1 cellular context compared by ENCODE assay signal in the genomic region with DNA sequence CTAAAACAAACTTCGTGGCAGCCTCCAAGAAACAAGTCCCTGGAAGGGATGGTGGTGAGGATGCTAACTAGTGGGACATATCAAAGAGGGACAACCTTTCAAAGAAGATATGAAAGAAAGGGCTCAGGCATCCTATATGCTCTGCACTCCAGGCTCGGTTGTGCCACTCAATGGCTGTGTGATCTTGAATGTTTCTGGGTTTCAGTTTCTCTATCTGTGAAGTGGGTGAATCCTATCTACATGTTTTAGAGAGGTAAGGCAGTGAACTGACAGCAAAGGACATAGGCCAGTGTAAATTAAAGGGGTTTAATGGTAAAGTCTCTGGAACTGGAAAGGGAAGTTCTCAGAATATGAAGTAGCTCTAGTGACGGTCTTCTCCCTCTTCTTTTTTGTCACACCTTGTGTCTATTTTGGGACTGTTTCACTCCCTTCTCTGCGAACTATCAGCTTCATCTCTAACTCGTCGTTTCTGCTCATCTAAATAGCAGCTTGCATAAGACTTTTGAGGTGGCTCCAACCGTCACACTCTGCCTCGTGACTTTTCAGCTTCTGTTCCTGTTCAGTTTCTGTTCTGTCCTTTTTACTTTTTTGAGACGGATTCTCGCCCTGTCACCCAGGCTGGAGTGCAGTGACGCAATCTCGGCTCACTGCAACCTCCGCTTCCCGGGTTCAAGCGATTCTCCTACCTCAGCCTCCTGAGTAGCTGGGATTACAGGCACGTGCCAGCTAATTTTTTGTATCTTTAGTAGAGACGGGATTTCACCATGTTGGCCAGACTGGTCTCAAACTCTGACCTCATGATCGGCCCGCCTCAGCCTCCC.
TF ChIP-seq lines count a peak whose summit lies in the region.

No MANE protein-coding gene starts in this region.

TF ChIP-seq in K562, 482 proteins besides CTCF, POLR2A, EP300 and RAD21 (continued from another document):
- TF ChIP-seq ETS2 (tag; IDR thresholded peaks at IDR 0.05; ENCODE audit: borderline replicate concordance, poor library complexity, severe bottlenecking), result no peak
- TF ChIP-seq, protein P1, sequence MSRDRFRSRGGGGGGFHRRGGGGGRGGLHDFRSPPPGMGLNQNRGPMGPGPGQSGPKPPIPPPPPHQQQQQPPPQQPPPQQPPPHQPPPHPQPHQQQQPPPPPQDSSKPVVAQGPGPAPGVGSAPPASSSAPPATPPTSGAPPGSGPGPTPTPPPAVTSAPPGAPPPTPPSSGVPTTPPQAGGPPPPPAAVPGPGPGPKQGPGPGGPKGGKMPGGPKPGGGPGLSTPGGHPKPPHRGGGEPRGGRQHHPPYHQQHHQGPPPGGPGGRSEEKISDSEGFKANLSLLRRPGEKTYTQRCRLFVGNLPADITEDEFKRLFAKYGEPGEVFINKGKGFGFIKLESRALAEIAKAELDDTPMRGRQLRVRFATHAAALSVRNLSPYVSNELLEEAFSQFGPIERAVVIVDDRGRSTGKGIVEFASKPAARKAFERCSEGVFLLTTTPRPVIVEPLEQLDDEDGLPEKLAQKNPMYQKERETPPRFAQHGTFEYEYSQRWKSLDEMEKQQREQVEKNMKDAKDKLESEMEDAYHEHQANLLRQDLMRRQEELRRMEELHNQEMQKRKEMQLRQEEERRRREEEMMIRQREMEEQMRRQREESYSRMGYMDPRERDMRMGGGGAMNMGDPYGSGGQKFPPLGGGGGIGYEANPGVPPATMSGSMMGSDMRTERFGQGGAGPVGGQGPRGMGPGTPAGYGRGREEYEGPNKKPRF (IDR thresholded peaks at IDR 0.05; ENCODE audit: low read depth, low read length), result no peak
- TF ChIP-seq, protein P2, sequence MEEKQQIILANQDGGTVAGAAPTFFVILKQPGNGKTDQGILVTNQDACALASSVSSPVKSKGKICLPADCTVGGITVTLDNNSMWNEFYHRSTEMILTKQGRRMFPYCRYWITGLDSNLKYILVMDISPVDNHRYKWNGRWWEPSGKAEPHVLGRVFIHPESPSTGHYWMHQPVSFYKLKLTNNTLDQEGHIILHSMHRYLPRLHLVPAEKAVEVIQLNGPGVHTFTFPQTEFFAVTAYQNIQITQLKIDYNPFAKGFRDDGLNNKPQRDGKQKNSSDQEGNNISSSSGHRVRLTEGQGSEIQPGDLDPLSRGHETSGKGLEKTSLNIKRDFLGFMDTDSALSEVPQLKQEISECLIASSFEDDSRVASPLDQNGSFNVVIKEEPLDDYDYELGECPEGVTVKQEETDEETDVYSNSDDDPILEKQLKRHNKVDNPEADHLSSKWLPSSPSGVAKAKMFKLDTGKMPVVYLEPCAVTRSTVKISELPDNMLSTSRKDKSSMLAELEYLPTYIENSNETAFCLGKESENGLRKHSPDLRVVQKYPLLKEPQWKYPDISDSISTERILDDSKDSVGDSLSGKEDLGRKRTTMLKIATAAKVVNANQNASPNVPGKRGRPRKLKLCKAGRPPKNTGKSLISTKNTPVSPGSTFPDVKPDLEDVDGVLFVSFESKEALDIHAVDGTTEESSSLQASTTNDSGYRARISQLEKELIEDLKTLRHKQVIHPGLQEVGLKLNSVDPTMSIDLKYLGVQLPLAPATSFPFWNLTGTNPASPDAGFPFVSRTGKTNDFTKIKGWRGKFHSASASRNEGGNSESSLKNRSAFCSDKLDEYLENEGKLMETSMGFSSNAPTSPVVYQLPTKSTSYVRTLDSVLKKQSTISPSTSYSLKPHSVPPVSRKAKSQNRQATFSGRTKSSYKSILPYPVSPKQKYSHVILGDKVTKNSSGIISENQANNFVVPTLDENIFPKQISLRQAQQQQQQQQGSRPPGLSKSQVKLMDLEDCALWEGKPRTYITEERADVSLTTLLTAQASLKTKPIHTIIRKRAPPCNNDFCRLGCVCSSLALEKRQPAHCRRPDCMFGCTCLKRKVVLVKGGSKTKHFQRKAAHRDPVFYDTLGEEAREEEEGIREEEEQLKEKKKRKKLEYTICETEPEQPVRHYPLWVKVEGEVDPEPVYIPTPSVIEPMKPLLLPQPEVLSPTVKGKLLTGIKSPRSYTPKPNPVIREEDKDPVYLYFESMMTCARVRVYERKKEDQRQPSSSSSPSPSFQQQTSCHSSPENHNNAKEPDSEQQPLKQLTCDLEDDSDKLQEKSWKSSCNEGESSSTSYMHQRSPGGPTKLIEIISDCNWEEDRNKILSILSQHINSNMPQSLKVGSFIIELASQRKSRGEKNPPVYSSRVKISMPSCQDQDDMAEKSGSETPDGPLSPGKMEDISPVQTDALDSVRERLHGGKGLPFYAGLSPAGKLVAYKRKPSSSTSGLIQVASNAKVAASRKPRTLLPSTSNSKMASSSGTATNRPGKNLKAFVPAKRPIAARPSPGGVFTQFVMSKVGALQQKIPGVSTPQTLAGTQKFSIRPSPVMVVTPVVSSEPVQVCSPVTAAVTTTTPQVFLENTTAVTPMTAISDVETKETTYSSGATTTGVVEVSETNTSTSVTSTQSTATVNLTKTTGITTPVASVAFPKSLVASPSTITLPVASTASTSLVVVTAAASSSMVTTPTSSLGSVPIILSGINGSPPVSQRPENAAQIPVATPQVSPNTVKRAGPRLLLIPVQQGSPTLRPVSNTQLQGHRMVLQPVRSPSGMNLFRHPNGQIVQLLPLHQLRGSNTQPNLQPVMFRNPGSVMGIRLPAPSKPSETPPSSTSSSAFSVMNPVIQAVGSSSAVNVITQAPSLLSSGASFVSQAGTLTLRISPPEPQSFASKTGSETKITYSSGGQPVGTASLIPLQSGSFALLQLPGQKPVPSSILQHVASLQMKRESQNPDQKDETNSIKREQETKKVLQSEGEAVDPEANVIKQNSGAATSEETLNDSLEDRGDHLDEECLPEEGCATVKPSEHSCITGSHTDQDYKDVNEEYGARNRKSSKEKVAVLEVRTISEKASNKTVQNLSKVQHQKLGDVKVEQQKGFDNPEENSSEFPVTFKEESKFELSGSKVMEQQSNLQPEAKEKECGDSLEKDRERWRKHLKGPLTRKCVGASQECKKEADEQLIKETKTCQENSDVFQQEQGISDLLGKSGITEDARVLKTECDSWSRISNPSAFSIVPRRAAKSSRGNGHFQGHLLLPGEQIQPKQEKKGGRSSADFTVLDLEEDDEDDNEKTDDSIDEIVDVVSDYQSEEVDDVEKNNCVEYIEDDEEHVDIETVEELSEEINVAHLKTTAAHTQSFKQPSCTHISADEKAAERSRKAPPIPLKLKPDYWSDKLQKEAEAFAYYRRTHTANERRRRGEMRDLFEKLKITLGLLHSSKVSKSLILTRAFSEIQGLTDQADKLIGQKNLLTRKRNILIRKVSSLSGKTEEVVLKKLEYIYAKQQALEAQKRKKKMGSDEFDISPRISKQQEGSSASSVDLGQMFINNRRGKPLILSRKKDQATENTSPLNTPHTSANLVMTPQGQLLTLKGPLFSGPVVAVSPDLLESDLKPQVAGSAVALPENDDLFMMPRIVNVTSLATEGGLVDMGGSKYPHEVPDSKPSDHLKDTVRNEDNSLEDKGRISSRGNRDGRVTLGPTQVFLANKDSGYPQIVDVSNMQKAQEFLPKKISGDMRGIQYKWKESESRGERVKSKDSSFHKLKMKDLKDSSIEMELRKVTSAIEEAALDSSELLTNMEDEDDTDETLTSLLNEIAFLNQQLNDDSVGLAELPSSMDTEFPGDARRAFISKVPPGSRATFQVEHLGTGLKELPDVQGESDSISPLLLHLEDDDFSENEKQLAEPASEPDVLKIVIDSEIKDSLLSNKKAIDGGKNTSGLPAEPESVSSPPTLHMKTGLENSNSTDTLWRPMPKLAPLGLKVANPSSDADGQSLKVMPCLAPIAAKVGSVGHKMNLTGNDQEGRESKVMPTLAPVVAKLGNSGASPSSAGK (IDR thresholded peaks at IDR 0.05), result peak; percentile 63; the same call in 1 of the 2 replicates
- TF ChIP-seq, protein P3, sequence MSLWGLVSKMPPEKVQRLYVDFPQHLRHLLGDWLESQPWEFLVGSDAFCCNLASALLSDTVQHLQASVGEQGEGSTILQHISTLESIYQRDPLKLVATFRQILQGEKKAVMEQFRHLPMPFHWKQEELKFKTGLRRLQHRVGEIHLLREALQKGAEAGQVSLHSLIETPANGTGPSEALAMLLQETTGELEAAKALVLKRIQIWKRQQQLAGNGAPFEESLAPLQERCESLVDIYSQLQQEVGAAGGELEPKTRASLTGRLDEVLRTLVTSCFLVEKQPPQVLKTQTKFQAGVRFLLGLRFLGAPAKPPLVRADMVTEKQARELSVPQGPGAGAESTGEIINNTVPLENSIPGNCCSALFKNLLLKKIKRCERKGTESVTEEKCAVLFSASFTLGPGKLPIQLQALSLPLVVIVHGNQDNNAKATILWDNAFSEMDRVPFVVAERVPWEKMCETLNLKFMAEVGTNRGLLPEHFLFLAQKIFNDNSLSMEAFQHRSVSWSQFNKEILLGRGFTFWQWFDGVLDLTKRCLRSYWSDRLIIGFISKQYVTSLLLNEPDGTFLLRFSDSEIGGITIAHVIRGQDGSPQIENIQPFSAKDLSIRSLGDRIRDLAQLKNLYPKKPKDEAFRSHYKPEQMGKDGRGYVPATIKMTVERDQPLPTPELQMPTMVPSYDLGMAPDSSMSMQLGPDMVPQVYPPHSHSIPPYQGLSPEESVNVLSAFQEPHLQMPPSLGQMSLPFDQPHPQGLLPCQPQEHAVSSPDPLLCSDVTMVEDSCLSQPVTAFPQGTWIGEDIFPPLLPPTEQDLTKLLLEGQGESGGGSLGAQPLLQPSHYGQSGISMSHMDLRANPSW (CRISPR knock-in tag; IDR thresholded peaks at IDR 0.05), result no peak
- TF ChIP-seq SIRT6 (IDR thresholded peaks at IDR 0.05; ENCODE audit: low read depth, low read length), result no peak
- no peak for TF ChIP-seq CAMTA2 (CRISPR knock-in tag; conservative IDR thresholded peaks at IDR 0.05)
- no peak for TF ChIP-seq KDM4B (IDR thresholded peaks at IDR 0.05; ENCODE audit: borderline replicate concordance in 2 of 2, low read depth in 1 of 2)
- no peak for TF ChIP-seq ESRRB (CRISPR knock-in tag; IDR thresholded peaks at IDR 0.05; ENCODE audit: borderline replicate concordance)
- no peak for TF ChIP-seq SMARCB1 (IDR thresholded peaks at IDR 0.05; ENCODE audit: insufficient read length, low read depth)
- TF ChIP-seq HDAC8 (tag; IDR thresholded peaks at IDR 0.05), result no peak
- TF ChIP-seq, protein P4, sequence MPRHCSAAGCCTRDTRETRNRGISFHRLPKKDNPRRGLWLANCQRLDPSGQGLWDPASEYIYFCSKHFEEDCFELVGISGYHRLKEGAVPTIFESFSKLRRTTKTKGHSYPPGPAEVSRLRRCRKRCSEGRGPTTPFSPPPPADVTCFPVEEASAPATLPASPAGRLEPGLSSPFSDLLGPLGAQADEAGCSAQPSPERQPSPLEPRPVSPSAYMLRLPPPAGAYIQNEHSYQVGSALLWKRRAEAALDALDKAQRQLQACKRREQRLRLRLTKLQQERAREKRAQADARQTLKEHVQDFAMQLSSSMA (CRISPR knock-in tag; IDR thresholded peaks at IDR 0.05), result no peak
- TF ChIP-seq SRSF3 (IDR thresholded peaks at IDR 0.05; ENCODE audit: insufficient read depth, low read length), result no peak
- TF ChIP-seq GTF2E2 (tag; IDR thresholded peaks at IDR 0.05), result no peak
- no peak for TF ChIP-seq ZNF121 (CRISPR knock-in tag; conservative IDR thresholded peaks at IDR 0.05)
- TF ChIP-seq, protein P5, sequence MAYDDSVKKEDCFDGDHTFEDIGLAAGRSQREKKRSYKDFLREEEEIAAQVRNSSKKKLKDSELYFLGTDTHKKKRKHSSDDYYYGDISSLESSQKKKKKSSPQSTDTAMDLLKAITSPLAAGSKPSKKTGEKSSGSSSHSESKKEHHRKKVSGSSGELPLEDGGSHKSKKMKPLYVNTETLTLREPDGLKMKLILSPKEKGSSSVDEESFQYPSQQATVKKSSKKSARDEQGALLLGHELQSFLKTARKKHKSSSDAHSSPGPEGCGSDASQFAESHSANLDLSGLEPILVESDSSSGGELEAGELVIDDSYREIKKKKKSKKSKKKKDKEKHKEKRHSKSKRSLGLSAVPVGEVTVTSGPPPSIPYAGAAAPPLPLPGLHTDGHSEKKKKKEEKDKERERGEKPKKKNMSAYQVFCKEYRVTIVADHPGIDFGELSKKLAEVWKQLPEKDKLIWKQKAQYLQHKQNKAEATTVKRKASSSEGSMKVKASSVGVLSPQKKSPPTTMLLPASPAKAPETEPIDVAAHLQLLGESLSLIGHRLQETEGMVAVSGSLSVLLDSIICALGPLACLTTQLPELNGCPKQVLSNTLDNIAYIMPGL (CRISPR knock-in tag; IDR thresholded peaks at IDR 0.05), result no peak
- TF ChIP-seq SUPT5H (IDR thresholded peaks at IDR 0.05), result no peak
